Comparison of ENCODE assay signal across 1 cellular context in the genomic region with DNA sequence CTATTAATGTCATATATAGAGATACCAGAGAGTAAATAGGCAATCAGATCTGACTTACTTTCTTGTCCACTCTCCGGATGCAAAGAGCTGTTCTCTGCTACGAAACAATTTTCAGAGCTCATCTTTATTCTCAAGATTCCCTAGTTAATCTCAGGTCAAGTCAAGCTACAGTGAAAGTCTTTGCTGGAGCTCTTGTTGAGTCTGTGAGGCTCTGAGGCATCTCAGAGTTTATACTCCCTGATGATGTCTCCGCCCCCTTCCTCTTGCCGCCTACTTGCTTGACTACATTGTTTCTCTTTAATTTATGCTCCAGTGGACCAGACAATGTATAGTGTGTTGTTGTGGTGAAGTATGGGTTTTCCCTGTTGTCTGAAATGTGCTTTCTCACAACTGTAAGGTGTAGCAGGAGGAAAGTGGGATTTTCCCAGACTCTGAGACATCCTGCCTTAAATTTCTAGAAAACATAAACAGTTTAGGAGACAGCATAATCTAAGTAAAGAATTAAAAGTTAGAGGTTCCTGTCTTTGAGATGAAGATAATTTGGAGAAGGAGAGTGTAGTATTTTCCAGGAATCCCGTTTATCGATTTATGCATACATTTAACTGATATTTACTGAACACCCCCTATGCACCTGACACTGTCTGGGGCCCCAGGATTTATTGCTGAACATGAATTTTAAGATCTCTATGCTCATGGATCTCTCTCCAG.
TF ChIP-seq lines count a peak whose summit lies in the region.

A gene (minus strand): TSS at position 203 of the 708 bp plus-strand sequence. CDS start 81 bp downstream, at position 122.

TF ChIP-seq in K562, 482 proteins besides CTCF, POLR2A, EP300 and RAD21 (continued from another document and continues in another):
- TF ChIP-seq, protein P1, sequence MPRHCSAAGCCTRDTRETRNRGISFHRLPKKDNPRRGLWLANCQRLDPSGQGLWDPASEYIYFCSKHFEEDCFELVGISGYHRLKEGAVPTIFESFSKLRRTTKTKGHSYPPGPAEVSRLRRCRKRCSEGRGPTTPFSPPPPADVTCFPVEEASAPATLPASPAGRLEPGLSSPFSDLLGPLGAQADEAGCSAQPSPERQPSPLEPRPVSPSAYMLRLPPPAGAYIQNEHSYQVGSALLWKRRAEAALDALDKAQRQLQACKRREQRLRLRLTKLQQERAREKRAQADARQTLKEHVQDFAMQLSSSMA (CRISPR knock-in tag; IDR thresholded peaks at IDR 0.05) = no peak
- TF ChIP-seq HNRNPH1 (optimal IDR thresholded peaks at IDR 0.05; ENCODE audit: low read depth, low read length) = no peak
- no peak for TF ChIP-seq BACH1 (tag; IDR thresholded peaks at IDR 0.05)
- TF ChIP-seq, protein P2, sequence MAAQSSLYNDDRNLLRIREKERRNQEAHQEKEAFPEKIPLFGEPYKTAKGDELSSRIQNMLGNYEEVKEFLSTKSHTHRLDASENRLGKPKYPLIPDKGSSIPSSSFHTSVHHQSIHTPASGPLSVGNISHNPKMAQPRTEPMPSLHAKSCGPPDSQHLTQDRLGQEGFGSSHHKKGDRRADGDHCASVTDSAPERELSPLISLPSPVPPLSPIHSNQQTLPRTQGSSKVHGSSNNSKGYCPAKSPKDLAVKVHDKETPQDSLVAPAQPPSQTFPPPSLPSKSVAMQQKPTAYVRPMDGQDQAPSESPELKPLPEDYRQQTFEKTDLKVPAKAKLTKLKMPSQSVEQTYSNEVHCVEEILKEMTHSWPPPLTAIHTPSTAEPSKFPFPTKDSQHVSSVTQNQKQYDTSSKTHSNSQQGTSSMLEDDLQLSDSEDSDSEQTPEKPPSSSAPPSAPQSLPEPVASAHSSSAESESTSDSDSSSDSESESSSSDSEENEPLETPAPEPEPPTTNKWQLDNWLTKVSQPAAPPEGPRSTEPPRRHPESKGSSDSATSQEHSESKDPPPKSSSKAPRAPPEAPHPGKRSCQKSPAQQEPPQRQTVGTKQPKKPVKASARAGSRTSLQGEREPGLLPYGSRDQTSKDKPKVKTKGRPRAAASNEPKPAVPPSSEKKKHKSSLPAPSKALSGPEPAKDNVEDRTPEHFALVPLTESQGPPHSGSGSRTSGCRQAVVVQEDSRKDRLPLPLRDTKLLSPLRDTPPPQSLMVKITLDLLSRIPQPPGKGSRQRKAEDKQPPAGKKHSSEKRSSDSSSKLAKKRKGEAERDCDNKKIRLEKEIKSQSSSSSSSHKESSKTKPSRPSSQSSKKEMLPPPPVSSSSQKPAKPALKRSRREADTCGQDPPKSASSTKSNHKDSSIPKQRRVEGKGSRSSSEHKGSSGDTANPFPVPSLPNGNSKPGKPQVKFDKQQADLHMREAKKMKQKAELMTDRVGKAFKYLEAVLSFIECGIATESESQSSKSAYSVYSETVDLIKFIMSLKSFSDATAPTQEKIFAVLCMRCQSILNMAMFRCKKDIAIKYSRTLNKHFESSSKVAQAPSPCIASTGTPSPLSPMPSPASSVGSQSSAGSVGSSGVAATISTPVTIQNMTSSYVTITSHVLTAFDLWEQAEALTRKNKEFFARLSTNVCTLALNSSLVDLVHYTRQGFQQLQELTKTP (IDR thresholded peaks at IDR 0.05; ENCODE audit: low read depth in 1 of 2, partially characterized antibody in 2 of 2) = peak; percentile 85 to 92
- TF ChIP-seq PPARD (CRISPR knock-in tag; IDR thresholded peaks at IDR 0.05) = no peak
- TF ChIP-seq ETV6 (IDR thresholded peaks at IDR 0.05; ENCODE audit: borderline replicate concordance in 1 of 2, low read depth in 2 of 2, low read length in 1 of 2) = no peak; a peak in 1 of 4 replicates
- no peak for TF ChIP-seq ETV6 (CRISPR knock-in tag; IDR thresholded peaks at IDR 0.05; ENCODE audit: borderline replicate concordance)
- TF ChIP-seq, protein P3, sequence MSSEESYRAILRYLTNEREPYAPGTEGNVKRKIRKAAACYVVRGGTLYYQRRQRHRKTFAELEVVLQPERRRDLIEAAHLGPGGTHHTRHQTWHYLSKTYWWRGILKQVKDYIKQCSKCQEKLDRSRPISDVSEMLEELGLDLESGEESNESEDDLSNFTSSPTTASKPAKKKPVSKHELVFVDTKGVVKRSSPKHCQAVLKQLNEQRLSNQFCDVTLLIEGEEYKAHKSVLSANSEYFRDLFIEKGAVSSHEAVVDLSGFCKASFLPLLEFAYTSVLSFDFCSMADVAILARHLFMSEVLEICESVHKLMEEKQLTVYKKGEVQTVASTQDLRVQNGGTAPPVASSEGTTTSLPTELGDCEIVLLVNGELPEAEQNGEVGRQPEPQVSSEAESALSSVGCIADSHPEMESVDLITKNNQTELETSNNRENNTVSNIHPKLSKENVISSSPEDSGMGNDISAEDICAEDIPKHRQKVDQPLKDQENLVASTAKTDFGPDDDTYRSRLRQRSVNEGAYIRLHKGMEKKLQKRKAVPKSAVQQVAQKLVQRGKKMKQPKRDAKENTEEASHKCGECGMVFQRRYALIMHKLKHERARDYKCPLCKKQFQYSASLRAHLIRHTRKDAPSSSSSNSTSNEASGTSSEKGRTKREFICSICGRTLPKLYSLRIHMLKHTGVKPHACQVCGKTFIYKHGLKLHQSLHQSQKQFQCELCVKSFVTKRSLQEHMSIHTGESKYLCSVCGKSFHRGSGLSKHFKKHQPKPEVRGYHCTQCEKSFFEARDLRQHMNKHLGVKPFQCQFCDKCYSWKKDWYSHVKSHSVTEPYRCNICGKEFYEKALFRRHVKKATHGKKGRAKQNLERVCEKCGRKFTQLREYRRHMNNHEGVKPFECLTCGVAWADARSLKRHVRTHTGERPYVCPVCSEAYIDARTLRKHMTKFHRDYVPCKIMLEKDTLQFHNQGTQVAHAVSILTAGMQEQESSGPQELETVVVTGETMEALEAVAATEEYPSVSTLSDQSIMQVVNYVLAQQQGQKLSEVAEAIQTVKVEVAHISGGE (CRISPR knock-in tag; IDR thresholded peaks at IDR 0.05) = no peak
- no peak for TF ChIP-seq BHLHE40 (IDR thresholded peaks at IDR 0.05; ENCODE audit: low read length)
- TF ChIP-seq ZC3H8 (IDR thresholded peaks at IDR 0.05) = no peak
- TF ChIP-seq ATF1 (CRISPR knock-in tag; IDR thresholded peaks at IDR 0.05) = no peak
- 0 out of 2 replicates have a peak, but pooled peaks have one; percentile 8 for TF ChIP-seq ATF1 (tag; IDR thresholded peaks at IDR 0.05)
- TF ChIP-seq, protein P4, sequence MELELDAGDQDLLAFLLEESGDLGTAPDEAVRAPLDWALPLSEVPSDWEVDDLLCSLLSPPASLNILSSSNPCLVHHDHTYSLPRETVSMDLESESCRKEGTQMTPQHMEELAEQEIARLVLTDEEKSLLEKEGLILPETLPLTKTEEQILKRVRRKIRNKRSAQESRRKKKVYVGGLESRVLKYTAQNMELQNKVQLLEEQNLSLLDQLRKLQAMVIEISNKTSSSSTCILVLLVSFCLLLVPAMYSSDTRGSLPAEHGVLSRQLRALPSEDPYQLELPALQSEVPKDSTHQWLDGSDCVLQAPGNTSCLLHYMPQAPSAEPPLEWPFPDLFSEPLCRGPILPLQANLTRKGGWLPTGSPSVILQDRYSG (tag; conservative IDR thresholded peaks at IDR 0.05; ENCODE audit: low read depth) = no peak
- no peak for TF ChIP-seq RBM39 (optimal IDR thresholded peaks at IDR 0.05; ENCODE audit: low read depth, low read length)
- peak; percentile 46; the same call in 1 of the 2 replicates for TF ChIP-seq GTF2E2 (tag; IDR thresholded peaks at IDR 0.05)
- TF ChIP-seq KHSRP (IDR thresholded peaks at IDR 0.05) = no peak
- no peak for TF ChIP-seq ZC3H4 (CRISPR knock-in tag; IDR thresholded peaks at IDR 0.05; ENCODE audit: borderline replicate concordance)
- peak; percentile 60 for TF ChIP-seq EGR1 (conservative IDR thresholded peaks at IDR 0.05)
- no peak for TF ChIP-seq RBM22 (IDR thresholded peaks at IDR 0.05; ENCODE audit: low read depth, low read length, poor library complexity, severe bottlenecking)
- TF ChIP-seq CREM (IDR thresholded peaks at IDR 0.05; ENCODE audit: low read depth) = peak; percentile 27; the same call in 1 of the 2 replicates
- TF ChIP-seq, protein P5, sequence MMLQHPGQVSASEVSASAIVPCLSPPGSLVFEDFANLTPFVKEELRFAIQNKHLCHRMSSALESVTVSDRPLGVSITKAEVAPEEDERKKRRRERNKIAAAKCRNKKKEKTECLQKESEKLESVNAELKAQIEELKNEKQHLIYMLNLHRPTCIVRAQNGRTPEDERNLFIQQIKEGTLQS (IDR thresholded peaks at IDR 0.05) = no peak
- TF ChIP-seq, protein P5 (CRISPR knock-in tag; conservative IDR thresholded peaks at IDR 0.05) = no peak
- TF ChIP-seq HDAC6 (IDR thresholded peaks at IDR 0.05; ENCODE audit: low read depth, low read length) = no peak
- TF ChIP-seq PTTG1 (tag; IDR thresholded peaks at IDR 0.05; ENCODE audit: low read depth) = no peak
- TF ChIP-seq, protein P6, sequence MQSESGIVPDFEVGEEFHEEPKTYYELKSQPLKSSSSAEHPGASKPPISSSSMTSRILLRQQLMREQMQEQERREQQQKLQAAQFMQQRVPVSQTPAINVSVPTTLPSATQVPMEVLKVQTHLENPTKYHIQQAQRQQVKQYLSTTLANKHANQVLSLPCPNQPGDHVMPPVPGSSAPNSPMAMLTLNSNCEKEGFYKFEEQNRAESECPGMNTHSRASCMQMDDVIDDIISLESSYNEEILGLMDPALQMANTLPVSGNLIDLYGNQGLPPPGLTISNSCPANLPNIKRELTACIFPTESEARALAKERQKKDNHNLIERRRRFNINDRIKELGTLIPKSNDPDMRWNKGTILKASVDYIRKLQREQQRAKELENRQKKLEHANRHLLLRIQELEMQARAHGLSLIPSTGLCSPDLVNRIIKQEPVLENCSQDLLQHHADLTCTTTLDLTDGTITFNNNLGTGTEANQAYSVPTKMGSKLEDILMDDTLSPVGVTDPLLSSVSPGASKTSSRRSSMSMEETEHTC (IDR thresholded peaks at IDR 0.05) = no peak
- TF ChIP-seq ZNF696 (CRISPR knock-in tag; conservative IDR thresholded peaks at IDR 0.05) = no peak
- peak; percentile 97 for TF ChIP-seq KDM5B (IDR thresholded peaks at IDR 0.05; ENCODE audit: insufficient replicate concordance, low read depth, low read length)
- TF ChIP-seq HNRNPL (IDR thresholded peaks at IDR 0.05; ENCODE audit: low read depth, low read length) = 0 out of 2 replicates have a peak, but pooled peaks have one; percentile 10
- no peak for TF ChIP-seq KLF16 (IDR thresholded peaks at IDR 0.05)
- no peak for TF ChIP-seq RAD51 (IDR thresholded peaks at IDR 0.05; ENCODE audit: borderline replicate concordance, low read depth)
- no peak for TF ChIP-seq FOS (IDR thresholded peaks at IDR 0.05; ENCODE audit: extremely low read depth, insufficient read length)
- TF ChIP-seq, protein P7, sequence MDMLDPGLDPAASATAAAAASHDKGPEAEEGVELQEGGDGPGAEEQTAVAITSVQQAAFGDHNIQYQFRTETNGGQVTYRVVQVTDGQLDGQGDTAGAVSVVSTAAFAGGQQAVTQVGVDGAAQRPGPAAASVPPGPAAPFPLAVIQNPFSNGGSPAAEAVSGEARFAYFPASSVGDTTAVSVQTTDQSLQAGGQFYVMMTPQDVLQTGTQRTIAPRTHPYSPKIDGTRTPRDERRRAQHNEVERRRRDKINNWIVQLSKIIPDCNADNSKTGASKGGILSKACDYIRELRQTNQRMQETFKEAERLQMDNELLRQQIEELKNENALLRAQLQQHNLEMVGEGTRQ (CRISPR knock-in tag; IDR thresholded peaks at IDR 0.05) = no peak
- TF ChIP-seq, protein P8, sequence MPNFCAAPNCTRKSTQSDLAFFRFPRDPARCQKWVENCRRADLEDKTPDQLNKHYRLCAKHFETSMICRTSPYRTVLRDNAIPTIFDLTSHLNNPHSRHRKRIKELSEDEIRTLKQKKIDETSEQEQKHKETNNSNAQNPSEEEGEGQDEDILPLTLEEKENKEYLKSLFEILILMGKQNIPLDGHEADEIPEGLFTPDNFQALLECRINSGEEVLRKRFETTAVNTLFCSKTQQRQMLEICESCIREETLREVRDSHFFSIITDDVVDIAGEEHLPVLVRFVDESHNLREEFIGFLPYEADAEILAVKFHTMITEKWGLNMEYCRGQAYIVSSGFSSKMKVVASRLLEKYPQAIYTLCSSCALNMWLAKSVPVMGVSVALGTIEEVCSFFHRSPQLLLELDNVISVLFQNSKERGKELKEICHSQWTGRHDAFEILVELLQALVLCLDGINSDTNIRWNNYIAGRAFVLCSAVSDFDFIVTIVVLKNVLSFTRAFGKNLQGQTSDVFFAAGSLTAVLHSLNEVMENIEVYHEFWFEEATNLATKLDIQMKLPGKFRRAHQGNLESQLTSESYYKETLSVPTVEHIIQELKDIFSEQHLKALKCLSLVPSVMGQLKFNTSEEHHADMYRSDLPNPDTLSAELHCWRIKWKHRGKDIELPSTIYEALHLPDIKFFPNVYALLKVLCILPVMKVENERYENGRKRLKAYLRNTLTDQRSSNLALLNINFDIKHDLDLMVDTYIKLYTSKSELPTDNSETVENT (CRISPR knock-in tag; IDR thresholded peaks at IDR 0.05) = no peak
- TF ChIP-seq, protein P9, sequence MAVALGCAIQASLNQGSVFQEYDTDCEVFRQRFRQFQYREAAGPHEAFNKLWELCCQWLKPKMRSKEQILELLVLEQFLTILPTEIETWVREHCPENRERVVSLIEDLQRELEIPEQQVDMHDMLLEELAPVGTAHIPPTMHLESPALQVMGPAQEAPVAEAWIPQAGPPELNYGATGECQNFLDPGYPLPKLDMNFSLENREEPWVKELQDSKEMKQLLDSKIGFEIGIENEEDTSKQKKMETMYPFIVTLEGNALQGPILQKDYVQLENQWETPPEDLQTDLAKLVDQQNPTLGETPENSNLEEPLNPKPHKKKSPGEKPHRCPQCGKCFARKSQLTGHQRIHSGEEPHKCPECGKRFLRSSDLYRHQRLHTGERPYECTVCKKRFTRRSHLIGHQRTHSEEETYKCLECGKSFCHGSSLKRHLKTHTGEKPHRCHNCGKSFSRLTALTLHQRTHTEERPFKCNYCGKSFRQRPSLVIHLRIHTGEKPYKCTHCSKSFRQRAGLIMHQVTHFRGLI (CRISPR knock-in tag; IDR thresholded peaks at IDR 0.05) = no peak
- no peak for TF ChIP-seq FOXP1 (CRISPR knock-in tag; IDR thresholded peaks at IDR 0.05)
- TF ChIP-seq NFE2 (IDR thresholded peaks at IDR 0.05; ENCODE audit: low read depth) = no peak
- no peak for TF ChIP-seq U2AF1 (optimal IDR thresholded peaks at IDR 0.05; ENCODE audit: low read depth, low read length)
- TF ChIP-seq ZNF778 (CRISPR knock-in tag; IDR thresholded peaks at IDR 0.05) = no peak
- no peak for TF ChIP-seq ZNF644 (tag; IDR thresholded peaks at IDR 0.05; ENCODE audit: low read depth)
- TF ChIP-seq DIDO1 (tag; IDR thresholded peaks at IDR 0.05; ENCODE audit: low read depth) = no peak
- peak; percentile 21; the same call in 1 of the 2 replicates for TF ChIP-seq SPI1 (IDR thresholded peaks at IDR 0.05; ENCODE audit: borderline replicate concordance, low read depth, low read length)
